Comparison of ENCODE assay signal across 8 cellular contexts in genomic region chr18:62715439-62715792, GRCh38. TPM values are rescaled to one million over a fixed set of nuclear protein-coding genes. Genes with fewer than 3 reads are reported as not detected.
DNase-seq lines count a peak whose midpoint lies in the region; ATAC-seq lines count a peak whose summit lies in the region.

Gene PHLPP1, plus strand, starts transcription at chr18:62715541. Its CDS starts 143 bp downstream, at chr18:62715684.

- ATAC-seq in activated T-cell treated with anti-CD3 and anti-CD28 coated beads, Interleukin-2, amount 50 U/mL, for 72 hours (replicated peaks in 1 of 2) = peak; percentile 31 to 51
- peak; percentile 10 for ATAC-seq in HG03066 (IDR thresholded peaks at IDR 0.05; ENCODE audit: low read depth, unreplicated experiment)
- ATAC-seq in stimulated activated naive CD8-positive, alpha-beta T cell treated with anti-CD3 and anti-CD28 coated beads, Interleukin-15, amount 100 ng/mL, for 72 hours = peak; percentile 52

- peak within 1 kb of the TSS; percentile 72 for H3K4me3 ChIP-seq in iPS-18c (ENCODE audit: insufficient read depth, low read depth, low read length)

- no peak for DNase-seq in activated T-cell treated with anti-CD3 and anti-CD28 coated beads, Interleukin-2, amount 50 U/mL, for 72 hours
- DNase-seq in activated T-cell treated with anti-CD3 and anti-CD28 coated beads for 4 hours (no peak), NCI-H1105 (lab: John Stamatoyannopoulos, UW) (no peak), NCI-H146 treated with DMSO at 0.1 percent for 48 hours (lab: John Stamatoyannopoulos, UW; ENCODE audit: unreplicated experiment) (no peak)
- peak in 1 of 2 donors; percentile 64 for DNase-seq in stimulated activated naive CD8-positive, alpha-beta T cell treated with anti-CD3 and anti-CD28 coated beads, Interleukin-15, amount 100 ng/mL, for 72 hours

- peak within 1 kb of the TSS; percentile 45 for H3K27ac Mint-ChIP-seq in activated T-cell treated with anti-CD3 and anti-CD28 coated beads, Interleukin-2, amount 50 U/mL, for 72 hours
- H3K27ac Mint-ChIP-seq in activated naive CD4-positive, alpha-beta T cell treated with anti-CD3 and anti-CD28 coated beads, Interleukin-2, amount 50 U/mL, for 24 hours = peak within 1 kb of the TSS; percentile 93
- peak within 1 kb of the TSS; percentile 53 to 74 for H3K27ac Mint-ChIP-seq in stimulated activated naive CD8-positive, alpha-beta T cell treated with anti-CD3 and anti-CD28 coated beads, Interleukin-15, amount 100 ng/mL, for 72 hours

- H3K9me3 Mint-ChIP-seq in activated T-cell treated with anti-CD3 and anti-CD28 coated beads, Interleukin-2, amount 50 U/mL, for 72 hours = no peaks in the 10 kb centered on the region
- H3K9me3 Mint-ChIP-seq in activated naive CD4-positive, alpha-beta T cell treated with anti-CD3 and anti-CD28 coated beads, Interleukin-2, amount 50 U/mL, for 24 hours = no peaks in the 10 kb centered on the region
- no peaks in the 10 kb centered on the region for H3K9me3 Mint-ChIP-seq in stimulated activated naive CD8-positive, alpha-beta T cell treated with anti-CD3 and anti-CD28 coated beads, Interleukin-15, amount 100 ng/mL, for 72 hours

- H3K27me3 Mint-ChIP-seq in activated T-cell treated with anti-CD3 and anti-CD28 coated beads, Interleukin-2, amount 50 U/mL, for 72 hours (ENCODE audit: low read depth) = no peaks in the 10 kb centered on the region
- no peaks in the 10 kb centered on the region for H3K27me3 Mint-ChIP-seq in activated naive CD4-positive, alpha-beta T cell treated with anti-CD3 and anti-CD28 coated beads, Interleukin-2, amount 50 U/mL, for 24 hours
- no peaks in the 10 kb centered on the region for H3K27me3 Mint-ChIP-seq in stimulated activated naive CD8-positive, alpha-beta T cell treated with anti-CD3 and anti-CD28 coated beads, Interleukin-15, amount 100 ng/mL, for 72 hours

- H3K9me3 ChIP-seq in iPS-18c (ENCODE audit: control insufficient read depth, insufficient read depth, low read length) = no peaks in the 10 kb centered on the region

- peaks cover 0 to 1% of the 10 kb centered on the region in 2 donors for H3K36me3 Mint-ChIP-seq in activated T-cell treated with anti-CD3 and anti-CD28 coated beads, Interleukin-2, amount 50 U/mL, for 72 hours (ENCODE audit: insufficient read depth in 2 of 2)
- no peaks in the 10 kb centered on the region for H3K36me3 Mint-ChIP-seq in activated naive CD4-positive, alpha-beta T cell treated with anti-CD3 and anti-CD28 coated beads, Interleukin-2, amount 50 U/mL, for 24 hours

- peaks cover 41% of the 10 kb centered on the region for H3K4me1 Mint-ChIP-seq in activated T-cell treated with anti-CD3 and anti-CD28 coated beads, Interleukin-2, amount 50 U/mL, for 72 hours (ENCODE audit: low read depth)
- peaks cover 33% of the 10 kb centered on the region for H3K4me1 Mint-ChIP-seq in activated naive CD4-positive, alpha-beta T cell treated with anti-CD3 and anti-CD28 coated beads, Interleukin-2, amount 50 U/mL, for 24 hours
- peaks cover 40% of the 10 kb centered on the region for H3K4me1 Mint-ChIP-seq in stimulated activated naive CD8-positive, alpha-beta T cell treated with anti-CD3 and anti-CD28 coated beads, Interleukin-15, amount 100 ng/mL, for 72 hours

- peak within 1 kb of the TSS; percentile 83 to 87 for H3K4me3 Mint-ChIP-seq in activated T-cell treated with anti-CD3 and anti-CD28 coated beads, Interleukin-2, amount 50 U/mL, for 72 hours
- H3K4me3 Mint-ChIP-seq in activated naive CD4-positive, alpha-beta T cell treated with anti-CD3 and anti-CD28 coated beads, Interleukin-2, amount 50 U/mL, for 24 hours = peak within 1 kb of the TSS; percentile 86
- peak within 1 kb of the TSS; percentile 83 to 84 for H3K4me3 Mint-ChIP-seq in stimulated activated naive CD8-positive, alpha-beta T cell treated with anti-CD3 and anti-CD28 coated beads, Interleukin-15, amount 100 ng/mL, for 72 hours

RNA-seq across cellular contexts. Expression of gene PHLPP1, which starts in this region (rescaled TPM):
- total RNA-seq in activated T-cell treated with anti-CD3 and anti-CD28 coated beads, Interleukin-2, amount 50 U/mL, for 72 hours = 1 to 10 TPM; 6.3 to 7.9 TPM
